Comparison of ENCODE assay signal across 14 cellular contexts in the genomic region with DNA sequence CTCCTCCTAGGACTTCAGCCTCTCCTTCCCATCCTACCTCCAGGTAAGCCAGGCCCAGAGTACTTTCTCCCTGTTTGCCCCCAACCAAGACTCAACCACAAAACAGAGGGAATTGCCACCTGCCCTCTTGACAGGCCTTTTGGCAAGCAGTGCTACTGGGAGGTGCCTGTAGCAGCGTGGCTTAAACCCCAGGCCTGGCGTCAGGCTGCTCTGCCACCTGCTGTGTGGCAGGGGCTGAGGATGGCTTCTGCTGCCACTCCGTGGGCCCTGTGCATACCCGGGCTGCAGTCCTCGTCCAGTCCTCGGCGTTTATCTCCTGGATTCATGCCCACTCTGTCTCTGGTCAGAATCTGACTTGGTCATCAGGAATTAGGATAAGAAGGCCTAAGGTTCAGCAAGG.
DNase-seq lines count a peak whose midpoint lies in the region; ATAC-seq and TF ChIP-seq lines count a peak whose summit lies in the region.
"Had no signal": no experiment of that assay in that cellular context is flagged by ENCODE, and none has a peak within 500 bp of the region (broad histone marks: within the 10 kb centered on the region; RNA-seq: fewer than 3 reads in every experiment).

No MANE protein-coding gene starts in this region.

- no peak for DNase-seq in SK-N-SH
- DNase-seq in NCI-H2196 treated with DMSO at 0.1 percent for 48 hours (lab: John Stamatoyannopoulos, UW; ENCODE audit: unreplicated experiment), result peak; percentile 74
- DNase-seq in left lobe of liver (ENCODE audit: low spot score), result no peak
- DNase-seq in lower lobe of right lung, result no peak
- DNase-seq in GDM1 (lab: John Stamatoyannopoulos, UW), result no peak
- DNase-seq in activated CD4-positive, alpha-beta T cell treated with anti-CD3 and anti-CD28 coated beads, Interleukin-2, amount 50 U/mL, for 4 hours, result no peak
- DNase-seq: activated naive CD8-positive, alpha-beta T cell treated with anti-CD3 and anti-CD28 coated beads for 36 hours; erythroblast; hypothalamus; stimulated activated CD4-positive, alpha-beta T cell treated with anti-CD3 and anti-CD28 coated beads, Interleukin-12 subunit alpha, Interleukin-12 subunit beta, amount 100 ng/mL, for 4 hours; thyroid gland had no signal

- no peaks in the 10 kb centered on the region for H3K9me2 ChIP-seq in SK-N-SH

- no peak for TF ChIP-seq RAD21 in SK-N-SH (IDR thresholded peaks at IDR 0.05; ENCODE audit: low read length)

- H3K27me3 ChIP-seq in SK-N-SH (ENCODE audit: insufficient read depth), result peaks cover 23% of the 10 kb centered on the region
- peaks cover 4% of the 10 kb centered on the region for H3K27me3 ChIP-seq in lower lobe of right lung (ENCODE audit: low read depth)
- H3K27me3 ChIP-seq: thyroid gland had no signal

- no peaks in the 10 kb centered on the region for H3K79me2 ChIP-seq in SK-N-SH (ENCODE audit: insufficient read depth)

- intact Hi-C loops in lower lobe of right lung (cut with DNase I), result no loop called here

- 0% methylated on average over 1 of the region's 7 CpGs for WGBS in SK-N-SH (ENCODE audit: low lambda C conversion rate)

- H3K36me3 ChIP-seq in SK-N-SH (replicated peaks in 1 of 2; ENCODE audit: control insufficient read depth in 1 of 2, insufficient read depth in 2 of 2, low read length in 1 of 2) (no peaks in the 10 kb centered on the region), lower lobe of right lung (no peaks in the 10 kb centered on the region)
- H3K36me3 ChIP-seq: SJSA1, thyroid gland had no signal

- no peak for TF ChIP-seq CTCF in SK-N-SH (IDR thresholded peaks at IDR 0.05)
- no peak for TF ChIP-seq CTCF in lower lobe of right lung (IDR thresholded peaks at IDR 0.05)

- H3K9me3 ChIP-seq in SK-N-SH (no peaks in the 10 kb centered on the region), lower lobe of right lung (no peaks in the 10 kb centered on the region)
- H3K9me3 ChIP-seq: SJSA1, thyroid gland had no signal

- no peak overlapping the region for H3K9ac ChIP-seq in SK-N-SH

- no peak overlapping the region for H2AFZ ChIP-seq in SK-N-SH (ENCODE audit: low read depth)

- ATAC-seq in SK-N-SH treated with all-trans-retinoic acid at 6 μM for 48 hours, result no peak
- ATAC-seq in left lobe of liver, result peak; percentile 43
- ATAC-seq in lower lobe of right lung, result no peak
- ATAC-seq in GM19397 (IDR thresholded peaks at IDR 0.05; ENCODE audit: unreplicated experiment), result no peak

- H3K4me3 ChIP-seq in SK-N-SH (ENCODE audit: low read depth in 2 of 2, low read length in 1 of 2) (no peak overlapping the region), lower lobe of right lung (no peak overlapping the region)
- H3K4me3 ChIP-seq: SJSA1, thyroid gland had no signal

- H4K20me1 ChIP-seq in SK-N-SH (ENCODE audit: insufficient read depth), result no peaks in the 10 kb centered on the region

- no peak for TF ChIP-seq EP300 in SK-N-SH (IDR thresholded peaks at IDR 0.05; ENCODE audit: borderline replicate concordance in 1 of 2, low read depth in 1 of 2, low read length in 1 of 2)

- no peaks in the 10 kb centered on the region for H3F3A ChIP-seq in SK-N-SH (replicated peaks; ENCODE audit: insufficient read depth)

- CTCF ChIA-PET in SK-N-SH (lab: Yijun Ruan, JAX), result interaction anchor here (0.9 to 1.2 kb wide), 2 partner anchors 8 to 391 kb away, joined by 3 to 5 read pairs; no protein-coding TSS in a partner anchor

- H3K4me1 ChIP-seq in SK-N-SH (ENCODE audit: control insufficient read depth in 1 of 2, insufficient read depth in 2 of 2, low read depth in 1 of 2, low read length in 1 of 2) (peaks cover 0 to 5% of the 10 kb centered on the region in 2 experiments; a peak in 1 of 4 replicates), lower lobe of right lung (no peaks in the 10 kb centered on the region)
- H3K4me1 ChIP-seq: SJSA1, thyroid gland had no signal

- H3K4me2 ChIP-seq in SK-N-SH, result no peak overlapping the region

- POLR2A ChIA-PET in SK-N-SH (lab: Yijun Ruan, JAX), result no interaction called here

- H3K27ac ChIP-seq in SK-N-SH (ENCODE audit: low read depth in 2 of 2, low read length in 1 of 2), result no peak overlapping the region
- no peak overlapping the region for H3K27ac ChIP-seq in lower lobe of right lung
- H3K27ac ChIP-seq: SJSA1, thyroid gland had no signal

TF ChIP-seq in SK-N-SH, 30 proteins besides CTCF, POLR2A, EP300 and RAD21:
- TF ChIP-seq MEF2A (IDR thresholded peaks at IDR 0.05; ENCODE audit: borderline replicate concordance, low read depth), result no peak
- TF ChIP-seq SMC3 (IDR thresholded peaks at IDR 0.05; ENCODE audit: low read depth, low read length), result 0 out of 2 replicates have a peak, but pooled peaks have one; percentile 5

TF ChIP-seq in SK-N-SH treated with all-trans-retinoic acid at 6 μM for 48 hours, 23 proteins besides CTCF, POLR2A, EP300 and RAD21:
- no peak for TF ChIP-seq ZNF8 (CRISPR knock-in tag; IDR thresholded peaks at IDR 0.05)
TF ChIP-seq in SK-N-SH treated with all-trans-retinoic acid at 6 μM for 48 hours: peak in this region for 0.
